In the genomic region with DNA sequence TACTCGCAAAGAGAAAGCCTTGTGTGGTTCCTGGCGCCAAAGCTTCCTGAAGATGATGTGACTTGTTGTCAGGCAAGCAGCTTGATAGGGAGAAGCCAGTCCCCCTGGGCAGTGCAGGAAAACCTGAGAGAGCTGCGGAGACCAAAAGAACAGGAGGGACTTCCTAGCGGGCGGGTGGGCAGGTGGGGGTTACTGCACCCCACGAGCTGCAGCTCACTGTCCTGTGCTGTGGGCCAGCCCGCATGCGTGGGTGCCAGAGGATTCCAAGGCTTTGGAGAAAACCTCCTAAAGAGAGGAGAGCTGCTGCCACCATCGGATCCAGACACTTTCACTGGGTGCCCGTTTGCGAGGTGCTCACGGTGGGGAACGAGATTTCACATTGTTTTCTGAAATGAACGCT, we compare ENCODE assay signal across 36 cellular contexts.
"Had no signal": no experiment of that assay in that cellular context is flagged by ENCODE, and none has a peak within 500 bp of the region (broad histone marks: within the 10 kb centered on the region; RNA-seq: fewer than 3 reads in every experiment).

No MANE protein-coding gene starts in this region.

- H3K4me1 ChIP-seq: ascending aorta had no signal

- H3K27ac ChIP-seq: ascending aorta, cardiac muscle cell, VCaP had no signal

- ATAC-seq: activated CD8-positive, alpha-beta T cell treated with anti-CD3 and anti-CD28 coated beads for 36 hours; activated naive CD8-positive, alpha-beta T cell treated with anti-CD3 and anti-CD28 coated beads, Interleukin-2, amount 50 U/mL, for 24 hours had no signal

- DNase-seq: activated B cell treated with CpG ODN at 0.5 μM for 24 hours; activated CD4-positive, alpha-beta memory T cell treated with anti-CD3 and anti-CD28 coated beads for 36 hours; activated CD4-positive, alpha-beta T cell treated with anti-CD3 and anti-CD28 coated beads for 4 hours; activated CD4-positive, alpha-beta T cell treated with anti-CD3 and anti-CD28 coated beads, Interleukin-2, amount 10 ng/mL, durations not matched to agents 24 days and 14 days; activated CD4-positive, alpha-beta T cell treated with anti-CD3 and anti-CD28 coated beads, Interleukin-2, amount 50 U/mL, for 1 hour; activated CD4-positive, alpha-beta T cell treated with anti-CD3 and anti-CD28 coated beads, Interleukin-2, amount 50 U/mL, for 4 hours; activated CD4-positive, CD25-positive, alpha-beta regulatory T cell treated with anti-CD3 and anti-CD28 coated beads, Interleukin-2, amount 50 U/mL, for 72 hours; activated CD8-positive, alpha-beta memory T cell treated with anti-CD3 and anti-CD28 coated beads, Interleukin-2, amount 50 U/mL, for 4 hours; activated CD8-positive, alpha-beta T cell treated with anti-CD3 and anti-CD28 coated beads for 36 hours; activated gamma-delta T cell; activated naive CD4-positive, alpha-beta T cell treated with anti-CD3 and anti-CD28 coated beads, Interleukin-2, amount 10 ng/mL, durations not matched to agents 7 days and 5 days; activated naive CD4-positive, alpha-beta T cell treated with Interleukin-2 at 50 U/mL for 16 hours; activated naive CD8-positive, alpha-beta T cell treated with anti-CD3 and anti-CD28 coated beads, Interleukin-2, amount 10 ng/mL, durations not matched to agents 7 days and 5 days; activated naive CD8-positive, alpha-beta T cell treated with anti-CD3 and anti-CD28 coated beads, Interleukin-2, amount 50 U/mL, for 24 hours; activated T-cell treated with anti-CD3 and anti-CD28 coated beads for 4 hours; activated T-cell treated with anti-CD3 and anti-CD28 coated beads, Interleukin-2, amount 50 U/mL, for 1 hour; activated T-cell treated with anti-CD3 and anti-CD28 coated beads, Interleukin-2, amount 50 U/mL, for 48 hours; amygdala; anterior cingulate cortex; caudate nucleus; cerebellar nuclear complex; T-helper 1 cell; T-helper 2 cell; T-helper 9 cell had no signal

- H3K27me3 ChIP-seq: ascending aorta, cardiac muscle cell had no signal

- H3K4me3 ChIP-seq: ascending aorta, cardiac muscle cell had no signal

- H3K4me1 Mint-ChIP-seq: activated B cell treated with CpG ODN at 0.5 μM for 24 hours; activated CD4-positive, alpha-beta T cell treated with anti-CD3 and anti-CD28 coated beads, Interleukin-2, amount 10 ng/mL, durations not matched to agents 24 days and 14 days; activated naive CD4-positive, alpha-beta T cell treated with anti-CD3 and anti-CD28 coated beads, Interleukin-2, amount 10 ng/mL, durations not matched to agents 7 days and 5 days; activated naive CD4-positive, alpha-beta T cell treated with anti-CD3 and anti-CD28 coated beads, Interleukin-2, amount 50 U/mL, for 24 hours; activated naive CD8-positive, alpha-beta T cell treated with anti-CD3 and anti-CD28 coated beads, Interleukin-2, amount 10 ng/mL, durations not matched to agents 7 days and 5 days; activated naive CD8-positive, alpha-beta T cell treated with anti-CD3 and anti-CD28 coated beads, Interleukin-2, amount 50 U/mL, for 24 hours; central memory CD8-positive, alpha-beta T cell had no signal

- H3K9me3 Mint-ChIP-seq: activated B cell treated with CpG ODN at 0.5 μM for 24 hours; activated CD4-positive, alpha-beta memory T cell treated with anti-CD3 and anti-CD28 coated beads for 36 hours; activated CD4-positive, alpha-beta T cell treated with anti-CD3 and anti-CD28 coated beads, Interleukin-2, amount 10 ng/mL, durations not matched to agents 24 days and 14 days; activated CD8-positive, alpha-beta T cell treated with anti-CD3 and anti-CD28 coated beads for 36 hours; activated naive CD4-positive, alpha-beta T cell treated with anti-CD3 and anti-CD28 coated beads, Interleukin-2, amount 10 ng/mL, durations not matched to agents 7 days and 5 days; activated naive CD4-positive, alpha-beta T cell treated with anti-CD3 and anti-CD28 coated beads, Interleukin-2, amount 50 U/mL, for 24 hours; activated naive CD8-positive, alpha-beta T cell treated with anti-CD3 and anti-CD28 coated beads, Interleukin-2, amount 10 ng/mL, durations not matched to agents 7 days and 5 days; activated naive CD8-positive, alpha-beta T cell treated with anti-CD3 and anti-CD28 coated beads, Interleukin-2, amount 50 U/mL, for 24 hours; activated T-helper 2 cell treated with anti-CD3 and anti-CD28 coated beads, Interferon-gamma antibody, Interleukin-2, Interleukin-4, amounts not matched to agents 10 μg/mL and 5 μg/mL and 100 μg/mL, durations not matched to agents 14 hours and 24 hours and 36 hours; central memory CD8-positive, alpha-beta T cell; T-helper 1 cell treated with Interleukin-12 subunit alpha and Interleukin-12 subunit beta and Interleukin-4 antibody, amounts not matched to agents 30 μg/mL and 1 μg/mL, for 36 hours; T-helper 2 cell treated with Interferon-gamma antibody and Interleukin-4, amounts not matched to agents 5 μg/mL and 100 μg/mL, for 36 hours had no signal

- H3K9me3 ChIP-seq: ascending aorta had no signal

- H3K27me3 Mint-ChIP-seq: activated B cell treated with CpG ODN at 0.5 μM for 24 hours; activated CD4-positive, alpha-beta memory T cell treated with anti-CD3 and anti-CD28 coated beads for 36 hours; activated CD4-positive, alpha-beta T cell treated with anti-CD3 and anti-CD28 coated beads, Interleukin-2, amount 10 ng/mL, durations not matched to agents 24 days and 14 days; activated CD8-positive, alpha-beta T cell treated with anti-CD3 and anti-CD28 coated beads for 36 hours; activated naive CD4-positive, alpha-beta T cell treated with anti-CD3 and anti-CD28 coated beads, Interleukin-2, amount 10 ng/mL, durations not matched to agents 7 days and 5 days; activated naive CD4-positive, alpha-beta T cell treated with anti-CD3 and anti-CD28 coated beads, Interleukin-2, amount 50 U/mL, for 24 hours; activated naive CD8-positive, alpha-beta T cell; activated naive CD8-positive, alpha-beta T cell treated with anti-CD3 and anti-CD28 coated beads, Interleukin-2, amount 50 U/mL, for 24 hours; brain; central memory CD8-positive, alpha-beta T cell had no signal

- H3K36me3 Mint-ChIP-seq: activated CD4-positive, alpha-beta memory T cell treated with anti-CD3 and anti-CD28 coated beads for 36 hours; activated naive CD4-positive, alpha-beta T cell treated with anti-CD3 and anti-CD28 coated beads, Interleukin-2, amount 10 ng/mL, durations not matched to agents 7 days and 5 days; activated naive CD8-positive, alpha-beta T cell; activated naive CD8-positive, alpha-beta T cell treated with anti-CD3 and anti-CD28 coated beads, Interleukin-2, amount 10 ng/mL, durations not matched to agents 7 days and 5 days; brain had no signal

- FAIRE-seq: bronchial epithelial cell, TTC549 had no signal

- H3K4me3 Mint-ChIP-seq: activated B cell treated with CpG ODN at 0.5 μM for 24 hours; activated CD4-positive, alpha-beta memory T cell treated with anti-CD3 and anti-CD28 coated beads for 36 hours; activated CD4-positive, alpha-beta T cell treated with anti-CD3 and anti-CD28 coated beads, Interleukin-2, amount 10 ng/mL, durations not matched to agents 24 days and 14 days; activated CD8-positive, alpha-beta T cell treated with anti-CD3 and anti-CD28 coated beads for 36 hours; activated naive CD4-positive, alpha-beta T cell treated with anti-CD3 and anti-CD28 coated beads, Interleukin-2, amount 10 ng/mL, durations not matched to agents 7 days and 5 days; activated naive CD4-positive, alpha-beta T cell treated with anti-CD3 and anti-CD28 coated beads, Interleukin-2, amount 50 U/mL, for 24 hours; activated naive CD8-positive, alpha-beta T cell; activated naive CD8-positive, alpha-beta T cell treated with anti-CD3 and anti-CD28 coated beads, Interleukin-2, amount 10 ng/mL, durations not matched to agents 7 days and 5 days; activated naive CD8-positive, alpha-beta T cell treated with anti-CD3 and anti-CD28 coated beads, Interleukin-2, amount 50 U/mL, for 24 hours; brain; central memory CD8-positive, alpha-beta T cell; T-helper 1 cell treated with Interleukin-12 subunit alpha and Interleukin-12 subunit beta and Interleukin-4 antibody, amounts not matched to agents 30 μg/mL and 1 μg/mL, for 36 hours; T-helper 2 cell treated with Interferon-gamma antibody and Interleukin-4, amounts not matched to agents 5 μg/mL and 100 μg/mL, for 36 hours had no signal

- H3K36me3 ChIP-seq: ascending aorta, cardiac muscle cell had no signal
